Comparison of ENCODE assay signal across 8 cellular contexts in genomic region chr3:71050521-71051258, GRCh38.
A peak's percentile ranks its signal among the peaks of the same experiment; 100 is the strongest.
DNase-seq lines count a peak whose midpoint lies in the region; ATAC-seq, FAIRE-seq and TF ChIP-seq lines count a peak whose summit lies in the region.

No MANE protein-coding gene starts in this region.

- WGBS in psoas muscle, 3 donors = 73 to 78% (median 76%) methylated on average over 6 of the region's 6 CpGs

- peak overlapping the region; percentile 84 for H3K4me2 ChIP-seq in endothelial cell of umbilical vein (ENCODE audit: insufficient read depth, low read length)

- CTCF ChIA-PET in endothelial cell of umbilical vein (lab: Charles Lee) (interaction anchor here (0.7 to 3.6 kb wide), 9 partner anchors 9 to 551 kb away, joined by 3 to 15 read pairs (median 3); no protein-coding TSS in a partner anchor), GM10248 (lab: Yijun Ruan, JAX) (interaction anchor here (2.3 kb wide), 1 partner anchor 11 kb away, joined by 10 read pairs; no protein-coding TSS in a partner anchor)

- H3K27me3 ChIP-seq in SJSA1 (replicated peaks) (no peaks in the 10 kb centered on the region), endothelial cell of umbilical vein (ENCODE audit: control insufficient read depth in 2 of 2, insufficient read depth in 2 of 2, low read length in 2 of 2) (no peaks in the 10 kb centered on the region), psoas muscle (ENCODE audit: insufficient read depth in 3 of 3, low read length in 2 of 3) (no peaks in the 10 kb centered on the region)

- no peaks in the 10 kb centered on the region for H3K9me3 ChIP-seq in SJSA1 (replicated peaks)
- no peaks in the 10 kb centered on the region for H3K9me3 ChIP-seq in endothelial cell of umbilical vein (replicated peaks; ENCODE audit: control insufficient read depth, insufficient read depth, low read length)
- no peaks in the 10 kb centered on the region for H3K9me3 ChIP-seq in psoas muscle

- intact Hi-C loops in endothelial cell of umbilical vein (cut with micrococcal nuclease) (no loop called here), psoas muscle (cut with DNase I) (no loop called here)

- TF ChIP-seq POLR2A in endothelial cell of umbilical vein (IDR thresholded peaks at IDR 0.05; ENCODE audit: low read depth, low read length) = no peak

- no TSS peak for BruUV-seq in endothelial cell of umbilical vein (replicated peaks; lab: Mats Ljungman, UMichigan)

- H3K27ac ChIP-seq in SJSA1 (peak overlapping the region; percentile 80), endothelial cell of umbilical vein (ENCODE audit: insufficient read depth, low read depth, low read length) (peak overlapping the region; percentile 88), psoas muscle (peak overlapping the region; percentile 0)

- no peak overlapping the region for H2AFZ ChIP-seq in endothelial cell of umbilical vein (ENCODE audit: low read depth, low read length)

- peaks cover 65% of the 10 kb centered on the region for H3K79me2 ChIP-seq in endothelial cell of umbilical vein (ENCODE audit: control insufficient read depth, insufficient read depth, low read length)

- H3K36me3 ChIP-seq in SJSA1 (peaks cover 28% of the 10 kb centered on the region), endothelial cell of umbilical vein (ENCODE audit: control insufficient read depth in 2 of 2, extremely low read depth in 1 of 2, insufficient read depth in 2 of 2, low read length in 2 of 2) (peaks cover 6 to 15% of the 10 kb centered on the region in 2 experiments), psoas muscle (ENCODE audit: insufficient read depth in 1 of 2, low read depth in 1 of 2) (peaks cover 0 to 41% of the 10 kb centered on the region in 2 donors)

- ATAC-seq in GM18907 (IDR thresholded peaks at IDR 0.05; ENCODE audit: unreplicated experiment) (peak; percentile 49), psoas muscle (no peak), GM18858 (IDR thresholded peaks at IDR 0.05; ENCODE audit: unreplicated experiment) (no peak)

- TF ChIP-seq CTCF in endothelial cell of umbilical vein (IDR thresholded peaks at IDR 0.05; ENCODE audit: extremely low read depth in 1 of 2, insufficient read depth in 1 of 2, low read depth in 1 of 2, low read length in 2 of 2) = no peak
- TF ChIP-seq CTCF in psoas muscle (IDR thresholded peaks at IDR 0.05) = no peak
- TF ChIP-seq CTCF in GM10248 (IDR thresholded peaks at IDR 0.05; ENCODE audit: control extremely low read depth, extremely low read depth, low read depth, missing control alignments) = no peak

- FAIRE-seq in endothelial cell of umbilical vein (lab: Jason Lieb, UNC) = peak; percentile 62

- no peak overlapping the region for H3K4me3 ChIP-seq in SJSA1
- no peak overlapping the region for H3K4me3 ChIP-seq in endothelial cell of umbilical vein (replicated peaks in 1 of 3; ENCODE audit: insufficient read depth in 1 of 3, low read depth in 1 of 3, low read length in 3 of 3)
- H3K4me3 ChIP-seq in psoas muscle = no peak overlapping the region

- H4K20me1 ChIP-seq in endothelial cell of umbilical vein (replicated peaks; ENCODE audit: control insufficient read depth, extremely low read depth, insufficient read depth, low read length) = no peaks in the 10 kb centered on the region

- DNase-seq in SJSA1 (ENCODE audit: low read depth in 1 of 2, low spot score in 2 of 2) = peak in 1 of 2 experiments; percentile 70
- DNase-seq in endothelial cell of umbilical vein (ENCODE audit: low read depth, low spot score) = peak; percentile 91
- no peak for DNase-seq in psoas muscle
- no peak for DNase-seq in GM10248 (ENCODE audit: extremely low spot score)
- no peak for DNase-seq in GM03348 (ENCODE audit: low spot score)
- DNase-seq in OCI-M2 (lab: John Stamatoyannopoulos, UW; ENCODE audit: unreplicated experiment) = no peak

- dilution Hi-C loops in endothelial cell of umbilical vein (cut with MboI; ENCODE audit: extremely low pct_ligation_motif_present, low sequenced_read_pairs) = no loop called here

- POLR2A ChIA-PET in endothelial cell of umbilical vein (lab: Charles Lee) (interaction anchor here (1.5 kb wide), 1 partner anchor 12 kb away, joined by 3 read pairs; no protein-coding TSS in a partner anchor), GM10248 (lab: Yijun Ruan, JAX) (no interaction called here)

- H3K9ac ChIP-seq in endothelial cell of umbilical vein (replicated peaks; ENCODE audit: extremely low read depth, insufficient read depth, low read length) = peak overlapping the region; percentile 75

- H3K9me1 ChIP-seq in endothelial cell of umbilical vein (replicated peaks; ENCODE audit: control insufficient read depth, extremely low read depth, insufficient read depth, low read length) = no peaks in the 10 kb centered on the region

- peaks cover 58% of the 10 kb centered on the region for H3K4me1 ChIP-seq in SJSA1 (replicated peaks)
- peaks cover 97% of the 10 kb centered on the region for H3K4me1 ChIP-seq in endothelial cell of umbilical vein (ENCODE audit: control insufficient read depth, extremely low read depth, insufficient read depth, low read length)
- peaks cover 33% of the 10 kb centered on the region for H3K4me1 ChIP-seq in psoas muscle

TF ChIP-seq in endothelial cell of umbilical vein, 7 proteins besides CTCF, POLR2A, EP300 and RAD21:
- TF ChIP-seq FOS (IDR thresholded peaks at IDR 0.05; ENCODE audit: borderline replicate concordance, insufficient read depth, low read length) = peak; percentile 74
- TF ChIP-seq MYC (IDR thresholded peaks at IDR 0.05; ENCODE audit: low read depth, low read length) = no peak
- TF ChIP-seq MAX (IDR thresholded peaks at IDR 0.05; ENCODE audit: insufficient read depth, insufficient read length) = no peak
- peak; percentile 33 for TF ChIP-seq JUN (IDR thresholded peaks at IDR 0.05; ENCODE audit: borderline replicate concordance, insufficient read depth, insufficient read length, low read depth)
- TF ChIP-seq POLR2AphosphoS5 (IDR thresholded peaks at IDR 0.05; ENCODE audit: insufficient read depth, low read depth, low read length) = no peak
- peak; percentile 1 for TF ChIP-seq GATA2 (IDR thresholded peaks at IDR 0.05; ENCODE audit: insufficient read depth, insufficient read length, low read depth, low read length)
- TF ChIP-seq EZH2 (IDR thresholded peaks at IDR 0.05; ENCODE audit: borderline replicate concordance, low read depth, low read length, severe bottlenecking) = no peak
TF ChIP-seq in endothelial cell of umbilical vein: peak in this region for 3.

Comparison
In these comparisons a context has a peak if more than half of its experiments do, and no peak if none do; other contexts are left out.
1. H3K27ac ChIP-seq: peak in every context shown above with its lines; median percentile 88 in endothelial cell of umbilical vein; 80 in SJSA1; 0 in psoas muscle.